In genomic region chr4:3372264-3372932, GRCh38 we compare ENCODE assay signal across 1 cellular context.
TF ChIP-seq lines count a peak whose summit lies in the region.

No MANE protein-coding gene starts in this region.

TF ChIP-seq in GM12878, 131 proteins besides CTCF, POLR2A, EP300 and RAD21 (continued from another document):
- TF ChIP-seq, protein P1, sequence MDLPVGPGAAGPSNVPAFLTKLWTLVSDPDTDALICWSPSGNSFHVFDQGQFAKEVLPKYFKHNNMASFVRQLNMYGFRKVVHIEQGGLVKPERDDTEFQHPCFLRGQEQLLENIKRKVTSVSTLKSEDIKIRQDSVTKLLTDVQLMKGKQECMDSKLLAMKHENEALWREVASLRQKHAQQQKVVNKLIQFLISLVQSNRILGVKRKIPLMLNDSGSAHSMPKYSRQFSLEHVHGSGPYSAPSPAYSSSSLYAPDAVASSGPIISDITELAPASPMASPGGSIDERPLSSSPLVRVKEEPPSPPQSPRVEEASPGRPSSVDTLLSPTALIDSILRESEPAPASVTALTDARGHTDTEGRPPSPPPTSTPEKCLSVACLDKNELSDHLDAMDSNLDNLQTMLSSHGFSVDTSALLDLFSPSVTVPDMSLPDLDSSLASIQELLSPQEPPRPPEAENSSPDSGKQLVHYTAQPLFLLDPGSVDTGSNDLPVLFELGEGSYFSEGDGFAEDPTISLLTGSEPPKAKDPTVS (IDR thresholded peaks at IDR 0.05; ENCODE audit: low read depth, low read length), result no peak
- TF ChIP-seq STAT3 (IDR thresholded peaks at IDR 0.05; ENCODE audit: low read depth, low read length) (no peak), ZZZ3 (IDR thresholded peaks at IDR 0.05; ENCODE audit: control insufficient read depth, insufficient read length, low read depth) (no peak), SKIL (IDR thresholded peaks at IDR 0.05; ENCODE audit: low read depth, poor library complexity, severe bottlenecking) (peak; percentile 79), ASH2L (IDR thresholded peaks at IDR 0.05; ENCODE audit: borderline replicate concordance, low read depth) (no peak), POU2F2 (IDR thresholded peaks at IDR 0.05; ENCODE audit: borderline replicate concordance, low read depth, low read length) (no peak)
